In the genomic region with DNA sequence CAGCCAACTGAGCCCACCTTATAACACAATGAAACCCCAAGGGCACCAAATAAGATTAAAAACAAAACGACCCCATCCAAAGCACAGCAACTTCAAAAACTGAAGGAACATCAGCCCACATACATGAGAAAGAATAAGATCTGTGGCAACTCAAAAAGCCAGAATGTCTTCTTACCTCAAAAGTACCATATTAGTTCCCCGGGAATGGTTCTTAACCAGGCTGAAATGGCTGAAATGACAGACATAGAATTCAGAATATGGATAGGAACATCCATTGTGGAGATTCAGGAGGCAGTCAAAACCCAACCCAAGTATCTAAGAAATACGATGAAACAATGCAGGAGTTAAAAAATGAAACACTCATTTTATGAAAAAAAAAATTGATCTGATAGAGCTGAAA, we compare ENCODE assay signal across 24 cellular contexts.
"Had no signal": no experiment of that assay in that cellular context is flagged by ENCODE, and none has a peak within 500 bp of the region (broad histone marks: within the 10 kb centered on the region; RNA-seq: fewer than 3 reads in every experiment).

No MANE protein-coding gene starts in this region.

- H3K36me3 ChIP-seq: suprapubic skin, thoracic aorta, thyroid gland, transverse colon, upper lobe of left lung, upper lobe of right lung, uterus, vagina had no signal

- H3K4me3 ChIP-seq: stomach, suprapubic skin, testis, thoracic aorta, thyroid gland, tibial artery, tibial nerve, transverse colon, upper lobe of left lung, upper lobe of right lung, uterus, vagina had no signal

- H3K27ac ChIP-seq: stomach, suprapubic skin, testis, thoracic aorta, thyroid gland, tibial artery, tibial nerve, transverse colon, upper lobe of left lung, upper lobe of right lung, uterus, vagina had no signal

- H3K4me1 ChIP-seq: stomach, suprapubic skin, testis, tibial artery, tibial nerve, transverse colon, upper lobe of left lung, upper lobe of right lung, uterus, vagina had no signal

- DNase-seq: stimulated activated CD4-positive, alpha-beta T cell treated with anti-CD3 and anti-CD28 coated beads, Interleukin-2, amount 100 ng/mL, for 48 hours; stimulated activated CD4-positive, alpha-beta T cell treated with anti-CD3 and anti-CD28 coated beads, Interleukin-4, amount 100 ng/mL, for 1 hour; stimulated activated CD4-positive, alpha-beta T cell treated with anti-CD3 and anti-CD28 coated beads, Interleukin-4, amount 100 ng/mL, for 24 hours; stimulated activated CD4-positive, alpha-beta T cell treated with anti-CD3 and anti-CD28 coated beads, Interleukin-4, amount 100 ng/mL, for 4 hours; stimulated activated CD8-positive, alpha-beta memory T cell treated with anti-CD3 and anti-CD28 coated beads, Interleukin-4, amount 100 ng/mL, for 48 hours; stimulated activated naive B cell treated with anti-CD40 and anti-IgM and Interleukin-4, amounts not matched to agents 10 μg/mL and 1 μg/mL and 100 μg/mL, for 72 hours; stimulated activated naive CD4-positive, alpha-beta T cell; stimulated activated naive CD4-positive, alpha-beta T cell treated with Interleukin-2 at 50 U/mL for 16 hours; stimulated activated naive CD8-positive, alpha-beta T cell treated with anti-CD3 and anti-CD28 coated beads, Interleukin-15, amount 100 ng/mL, for 72 hours; stimulated activated naive CD8-positive, alpha-beta T cell treated with anti-CD3 and anti-CD28 coated beads, Interleukin-15, Interleukin-2, amounts not matched to agents 100 U/mL and 50 U/mL, for 24 hours; stomach; substantia nigra; testis; thyroid gland; tibial artery; transverse colon; trophoblast cell; upper lobe of left lung; upper lobe of right lung; uterus had no signal

- H3K9me3 ChIP-seq: suprapubic skin, testis, thoracic aorta, thyroid gland, transverse colon, upper lobe of left lung, upper lobe of right lung, uterus had no signal
